18 cellular contexts compared by ENCODE assay signal in the genomic region with DNA sequence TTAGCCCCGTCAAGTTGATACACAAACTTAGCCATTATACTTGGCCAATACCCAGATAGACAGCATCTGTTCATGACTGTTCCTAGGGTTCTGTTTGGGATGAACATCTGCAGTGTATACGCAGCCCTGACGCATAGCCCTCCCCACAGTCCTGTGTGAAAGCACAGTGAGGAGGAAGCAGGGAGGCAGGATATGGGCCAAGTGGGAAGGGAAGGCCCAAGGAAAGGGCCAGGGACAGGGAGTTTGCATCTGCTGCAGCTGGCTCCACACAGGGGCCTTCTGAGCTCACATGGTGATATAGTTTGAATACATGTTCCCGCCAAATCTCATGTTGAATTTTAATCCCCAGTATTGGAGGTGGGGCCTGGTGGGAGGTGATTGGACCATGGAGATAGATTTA.
DNase-seq lines count a peak whose midpoint lies in the region; FAIRE-seq and TF ChIP-seq lines count a peak whose summit lies in the region.
"Had no signal": no experiment of that assay in that cellular context is flagged by ENCODE, and none has a peak within 500 bp of the region (broad histone marks: within the 10 kb centered on the region; RNA-seq: fewer than 3 reads in every experiment).

No MANE protein-coding gene starts in this region.

- H3K9me3 ChIP-seq in Karpas-422 (ENCODE audit: low read length), result no peaks in the 10 kb centered on the region
- no peaks in the 10 kb centered on the region for H3K9me3 ChIP-seq in H1 (ENCODE audit: insufficient read depth in 2 of 2, low read depth in 1 of 2, low read length in 1 of 2)
- H3K9me3 ChIP-seq in neuronal stem cell (replicated peaks in 1 of 2; ENCODE audit: control insufficient read depth in 2 of 2, insufficient read depth in 1 of 2, low read depth in 1 of 2, low read length in 2 of 2), result peaks cover 0 to 2% of the 10 kb centered on the region in 2 donors
- H3K9me3 ChIP-seq in breast epithelium, result no peaks in the 10 kb centered on the region
- H3K9me3 ChIP-seq in PC-9 (ENCODE audit: insufficient read depth, low read depth), result no peaks in the 10 kb centered on the region

- H3K4me3 ChIP-seq in Karpas-422 (ENCODE audit: low read length) (no peak overlapping the region), H1 (ENCODE audit: extremely low read depth in 1 of 4, insufficient read depth in 2 of 4, low read depth in 3 of 4, low read length in 4 of 4) (no peak overlapping the region), neuronal stem cell (ENCODE audit: low read length in 2 of 2) (no peak overlapping the region), breast epithelium (no peak overlapping the region), PC-9 (no peak overlapping the region)
- H3K4me3 ChIP-seq: GM12878 had no signal

- peaks cover 82% of the 10 kb centered on the region for H3K4me1 ChIP-seq in Karpas-422 (ENCODE audit: low read length)
- H3K4me1 ChIP-seq in H1 (replicated peaks in 1 of 4; ENCODE audit: control insufficient read depth in 3 of 4, insufficient read depth in 4 of 4, low read length in 3 of 4), result no peaks in the 10 kb centered on the region
- no peaks in the 10 kb centered on the region for H3K4me1 ChIP-seq in neuronal stem cell (ENCODE audit: control insufficient read depth in 2 of 2, insufficient read depth in 1 of 2, low read depth in 1 of 2, low read length in 2 of 2)
- H3K4me1 ChIP-seq in breast epithelium, result no peaks in the 10 kb centered on the region
- no peaks in the 10 kb centered on the region for H3K4me1 ChIP-seq in PC-9 (replicated peaks; ENCODE audit: insufficient read depth)

- H3K4ac ChIP-seq in H1 (replicated peaks; ENCODE audit: insufficient read length, low read depth, low read length) (no peak overlapping the region), neuronal stem cell (ENCODE audit: low read length) (no peak overlapping the region)

- H3K18ac ChIP-seq in H1 (ENCODE audit: extremely low read depth, low read length) (no peak overlapping the region), neuronal stem cell (ENCODE audit: low read length) (peak overlapping the region; percentile 35)

- H3K36me3 ChIP-seq in Karpas-422 (ENCODE audit: insufficient read depth, low read length) (no peaks in the 10 kb centered on the region), H1 (ENCODE audit: control insufficient read depth in 2 of 4, insufficient read depth in 4 of 4, low read length in 3 of 4) (no peaks in the 10 kb centered on the region), neuronal stem cell (replicated peaks in 1 of 2; ENCODE audit: control insufficient read depth in 2 of 2, insufficient read depth in 2 of 2, low read length in 2 of 2) (no peaks in the 10 kb centered on the region), breast epithelium (no peaks in the 10 kb centered on the region), PC-9 (ENCODE audit: low read depth) (no peaks in the 10 kb centered on the region)

- H3F3A ChIP-seq in PC-9 (ENCODE audit: insufficient read depth, low read depth), result no peaks in the 10 kb centered on the region

- intact Hi-C loops in breast epithelium (cut with DNase I; ENCODE audit: low total_unique reads) (loop anchor here (2.0 to 5.0 kb wide), 2 partner anchors 67 to 818 kb away; no protein-coding TSS in a partner anchor), PC-9 (cut with micrococcal nuclease; ENCODE audit: unreplicated experiment) (no loop called here)

- no peaks in the 10 kb centered on the region for H3K9me2 ChIP-seq in Karpas-422 (replicated peaks; ENCODE audit: insufficient read depth, low read length)
- H3K9me2 ChIP-seq in PC-9 (ENCODE audit: insufficient read depth), result no peaks in the 10 kb centered on the region; the same call in 1 of the 2 replicates

- no peaks in the 10 kb centered on the region for H3K27me3 ChIP-seq in Karpas-422 (ENCODE audit: low read length)
- H3K27me3 ChIP-seq in H1 (replicated peaks in 1 of 4; ENCODE audit: control insufficient read depth in 3 of 4, extremely low read depth in 1 of 4, insufficient read depth in 3 of 4, low read length in 3 of 4), result no peaks in the 10 kb centered on the region
- no peaks in the 10 kb centered on the region for H3K27me3 ChIP-seq in neuronal stem cell (ENCODE audit: control insufficient read depth in 3 of 3, insufficient read depth in 3 of 3, low read depth in 1 of 3, low read length in 3 of 3)
- H3K27me3 ChIP-seq in breast epithelium, result no peaks in the 10 kb centered on the region
- H3K27me3 ChIP-seq in PC-9 (ENCODE audit: insufficient read depth, low read depth), result peaks cover 34% of the 10 kb centered on the region

- H2BK15ac ChIP-seq in H1 (ENCODE audit: low read length), result no peak overlapping the region
- no peak overlapping the region for H2BK15ac ChIP-seq in neuronal stem cell (ENCODE audit: low read length)

- H2BK5ac ChIP-seq in H1 (ENCODE audit: low read depth, low read length) (no peak overlapping the region), neuronal stem cell (ENCODE audit: low read length) (no peak overlapping the region)

- BruUV-seq in PC-9 (replicated peaks; lab: Mats Ljungman, UMichigan), result no TSS peak

- no peaks in the 10 kb centered on the region for H4K20me1 ChIP-seq in Karpas-422 (ENCODE audit: insufficient read depth, low read depth, low read length)
- H4K20me1 ChIP-seq in H1 (replicated peaks in 1 of 2; ENCODE audit: control insufficient read depth in 1 of 2, insufficient read depth in 2 of 2, low read length in 2 of 2), result no peaks in the 10 kb centered on the region
- H4K20me1 ChIP-seq in PC-9 (ENCODE audit: insufficient read depth), result no peaks in the 10 kb centered on the region

- no peak for FAIRE-seq in H1 (lab: Jason Lieb, UNC)
- FAIRE-seq: GM12878, GM19239 had no signal

- TF ChIP-seq CTCF in H1 (IDR thresholded peaks at IDR 0.05; ENCODE audit: control extremely low read depth in 1 of 3, insufficient read depth in 1 of 3, low read depth in 1 of 3, low read length in 3 of 3) (no peak), breast epithelium (IDR thresholded peaks at IDR 0.05) (no peak), PC-9 (conservative IDR thresholded peaks at IDR 0.05) (no peak)

- DNase-seq in Karpas-422 (no peak), H1 (ENCODE audit: low read depth in 1 of 2, low spot score in 2 of 2) (no peak), neuronal stem cell (ENCODE audit: low spot score) (no peak), breast epithelium (ENCODE audit: low spot score in 2 of 2) (no peak), PC-9 (no peak)
- DNase-seq in activated CD8-positive, alpha-beta memory T cell treated with anti-CD3 and anti-CD28 coated beads, Interleukin-2, amount 50 U/mL, for 4 hours, result no peak
- DNase-seq: C1 segment of cervical spinal cord; Calu3; CD4-positive, alpha-beta memory T cell; COR-L47; DMS79; EL; GDM1; GOT3; H7; HCEC 1CT had no signal

- H2AFZ ChIP-seq in Karpas-422 (ENCODE audit: low read length) (no peak overlapping the region), H1 (ENCODE audit: low read length) (no peak overlapping the region), neuronal stem cell (ENCODE audit: low read length) (no peak overlapping the region), PC-9 (no peak overlapping the region)

- no peak overlapping the region for H2BK12ac ChIP-seq in H1 (ENCODE audit: low read depth, low read length)
- no peak overlapping the region for H2BK12ac ChIP-seq in neuronal stem cell (ENCODE audit: low read length)

- H2AK5ac ChIP-seq in H1 (ENCODE audit: low read depth, low read length) (no peak overlapping the region), neuronal stem cell (ENCODE audit: low read depth, low read length) (no peak overlapping the region)

- no peak for TF ChIP-seq RAD21 in H1 (IDR thresholded peaks at IDR 0.05 in 1 of 2, conservative IDR thresholded peaks at IDR 0.05 in 1 of 2; ENCODE audit: low read depth in 2 of 2, low read length in 2 of 2)

- no peak for TF ChIP-seq EP300 in H1 (IDR thresholded peaks at IDR 0.05; ENCODE audit: borderline replicate concordance in 1 of 2, low read depth in 2 of 2, low read length in 2 of 2)

- H2BK120ac ChIP-seq in H1 (replicated peaks; ENCODE audit: low read depth, low read length), result no peak overlapping the region
- no peak overlapping the region for H2BK120ac ChIP-seq in neuronal stem cell (ENCODE audit: low read depth, low read length)

- TF ChIP-seq POLR2A in H1 (IDR thresholded peaks at IDR 0.05; ENCODE audit: control extremely low read depth in 1 of 2, low read depth in 2 of 2, low read length in 2 of 2), result no peak
- no peak for TF ChIP-seq POLR2A in breast epithelium (IDR thresholded peaks at IDR 0.05)

- H3K27ac ChIP-seq in Karpas-422 (ENCODE audit: low read length) (peak overlapping the region; percentile 99), H1 (ENCODE audit: low read depth, low read length) (no peak overlapping the region), neuronal stem cell (replicated peaks; ENCODE audit: low read length) (no peak overlapping the region), breast epithelium (no peak overlapping the region), PC-9 (no peak overlapping the region)

- H4K5ac ChIP-seq in H1 (ENCODE audit: insufficient read length, low read depth, low read length), result no peak overlapping the region

- H3K4me2 ChIP-seq in Karpas-422 (ENCODE audit: low read depth, low read length, poor library complexity, severe bottlenecking) (no peak overlapping the region), H1 (ENCODE audit: insufficient read depth in 1 of 2, low read depth in 2 of 2, low read length in 2 of 2) (no peak overlapping the region), neuronal stem cell (ENCODE audit: insufficient read depth, low read length, poor library complexity, severe bottlenecking) (no peak overlapping the region), PC-9 (no peak overlapping the region)

- no peak overlapping the region for H3K56ac ChIP-seq in H1 (replicated peaks; ENCODE audit: insufficient read length, low read depth, low read length)

- no peaks in the 10 kb centered on the region for H3K79me2 ChIP-seq in Karpas-422 (ENCODE audit: low read length)
- H3K79me2 ChIP-seq in H1 (ENCODE audit: control insufficient read depth in 1 of 2, insufficient read depth in 2 of 2, low read length in 2 of 2), result no peaks in the 10 kb centered on the region
- H3K79me2 ChIP-seq in PC-9 (ENCODE audit: low read depth), result no peaks in the 10 kb centered on the region

- no peaks in the 10 kb centered on the region for H3K23me2 ChIP-seq in H1 (ENCODE audit: low read depth, low read length)

- H4K8ac ChIP-seq in H1 (ENCODE audit: extremely low read depth, insufficient read depth, low read length) (no peak overlapping the region), neuronal stem cell (ENCODE audit: low read depth, low read length) (no peak overlapping the region)

- H2BK20ac ChIP-seq in H1 (ENCODE audit: low read length), result no peak overlapping the region

- WGBS in H1 (ENCODE audit: extremely low coverage in 1 of 2, insufficient coverage in 1 of 2, insufficient read length in 1 of 2, insufficient replicate concordance in 2 of 2, low coverage in 1 of 2, low lambda C conversion rate in 2 of 2, missing lambda C conversion rate in 1 of 2), 2 experiments, result 78% methylated on average over 4 of the region's 4 CpGs; no CpG with 5 or more reads in 1 of the 2 experiments
- no CpG with 5 or more reads among the region's 4 CpGs for WGBS in neuronal stem cell (ENCODE audit: extremely low coverage in 2 of 2, insufficient read length in 2 of 2, insufficient replicate concordance in 1 of 2), 2 donors

- no peak overlapping the region for H3K9ac ChIP-seq in Karpas-422 (ENCODE audit: low read length)
- no peak overlapping the region for H3K9ac ChIP-seq in H1 (replicated peaks in 1 of 4; ENCODE audit: extremely low read depth in 1 of 4, low read depth in 3 of 4, low read length in 3 of 4)
- H3K9ac ChIP-seq in neuronal stem cell (ENCODE audit: low read depth, low read length, poor library complexity), result no peak overlapping the region

- H4K91ac ChIP-seq in H1 (replicated peaks; ENCODE audit: insufficient read length, low read length), result no peak overlapping the region
- H4K91ac ChIP-seq in neuronal stem cell (ENCODE audit: low read depth, low read length, poor library complexity), result no peak overlapping the region

- POLR2A ChIA-PET in H1 (lab: Charles Lee; ENCODE audit: partially characterized antibody), result no interaction called here
- POLR2A ChIA-PET in PC-9 (lab: Charles Lee; ENCODE audit: unreplicated experiment), result no interaction called here

- H3K23ac ChIP-seq in H1 (ENCODE audit: insufficient read length) (no peak overlapping the region), neuronal stem cell (ENCODE audit: low read depth, low read length, poor library complexity) (no peak overlapping the region)

- CTCF ChIA-PET in H1 (lab: Charles Lee; ENCODE audit: partially characterized antibody), result interaction anchor here (0.6 to 1.3 kb wide), 3 partner anchors 12 to 432 kb away, joined by 3 to 4 read pairs (median 3); no protein-coding TSS in a partner anchor
- CTCF ChIA-PET in PC-9 (lab: Charles Lee), result no interaction called here

- H3K14ac ChIP-seq in H1 (ENCODE audit: insufficient read length) (no peak overlapping the region), neuronal stem cell (ENCODE audit: low read length) (peak overlapping the region; percentile 58)

- H3K79me1 ChIP-seq in H1 (ENCODE audit: low read depth, low read length) (no peaks in the 10 kb centered on the region), neuronal stem cell (ENCODE audit: low read depth, low read length) (no peaks in the 10 kb centered on the region)
